In the genomic region with DNA sequence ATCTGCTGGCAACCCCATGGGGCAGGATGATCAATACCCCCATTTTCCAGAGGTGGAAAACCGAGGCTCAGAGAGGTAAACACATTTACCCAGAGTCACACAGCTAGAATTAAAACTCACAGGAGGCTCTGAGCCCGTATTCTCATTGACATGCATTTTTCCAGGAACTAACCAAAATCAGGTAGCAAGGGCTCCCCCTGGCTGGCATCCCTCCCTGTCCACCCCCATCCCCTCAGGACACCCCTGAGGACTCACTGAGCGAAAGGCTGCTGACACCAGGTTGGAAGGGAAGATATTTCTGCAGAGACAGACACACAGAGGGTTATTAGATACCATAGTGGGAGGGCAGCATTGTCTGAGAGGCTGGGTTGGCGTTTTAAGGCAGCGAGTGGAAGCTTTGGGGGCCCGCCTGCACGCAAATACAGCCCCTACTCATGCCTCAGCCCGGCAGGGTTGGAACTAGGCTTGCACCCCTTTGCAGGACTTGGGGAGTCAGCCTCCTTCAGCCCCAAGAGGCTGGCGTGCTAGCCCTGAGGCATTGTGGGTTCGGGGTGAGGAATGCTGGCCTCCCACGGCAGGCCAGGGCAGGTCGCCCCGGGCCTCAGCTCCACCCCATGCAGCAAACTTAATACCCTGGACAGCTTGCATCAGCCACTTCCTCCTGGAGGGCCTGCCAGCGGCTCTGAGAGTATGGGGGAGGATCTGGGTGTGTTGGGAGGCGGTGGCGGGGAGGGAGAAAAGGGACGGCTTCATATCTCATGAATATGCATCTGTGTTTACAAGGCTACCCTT, we compare ENCODE assay signal across 1 cellular context.
A peak's percentile ranks its signal among the peaks of the same experiment; 100 is the strongest.
TF ChIP-seq lines count a peak whose summit lies in the region.

No MANE protein-coding gene starts in this region.

TF ChIP-seq in K562, 482 proteins besides CTCF, POLR2A, EP300 and RAD21 (continued from another document and continues in another):
- TF ChIP-seq MCM5 (IDR thresholded peaks at IDR 0.05; ENCODE audit: low read depth): no peak
- no peak for TF ChIP-seq MED1 (CRISPR knock-in tag; IDR thresholded peaks at IDR 0.05; ENCODE audit: borderline replicate concordance)
- TF ChIP-seq ZNF133 (CRISPR knock-in tag; IDR thresholded peaks at IDR 0.05): no peak
- TF ChIP-seq KDM5B (IDR thresholded peaks at IDR 0.05; ENCODE audit: insufficient replicate concordance, low read depth, low read length): peak; percentile 82
- peak; percentile 58; the same call in 1 of the 2 replicates for TF ChIP-seq NR2C2 (CRISPR knock-in tag; IDR thresholded peaks at IDR 0.05)
- peak; percentile 76 for TF ChIP-seq NR2C2 (tag; IDR thresholded peaks at IDR 0.05)
- TF ChIP-seq, protein P1, sequence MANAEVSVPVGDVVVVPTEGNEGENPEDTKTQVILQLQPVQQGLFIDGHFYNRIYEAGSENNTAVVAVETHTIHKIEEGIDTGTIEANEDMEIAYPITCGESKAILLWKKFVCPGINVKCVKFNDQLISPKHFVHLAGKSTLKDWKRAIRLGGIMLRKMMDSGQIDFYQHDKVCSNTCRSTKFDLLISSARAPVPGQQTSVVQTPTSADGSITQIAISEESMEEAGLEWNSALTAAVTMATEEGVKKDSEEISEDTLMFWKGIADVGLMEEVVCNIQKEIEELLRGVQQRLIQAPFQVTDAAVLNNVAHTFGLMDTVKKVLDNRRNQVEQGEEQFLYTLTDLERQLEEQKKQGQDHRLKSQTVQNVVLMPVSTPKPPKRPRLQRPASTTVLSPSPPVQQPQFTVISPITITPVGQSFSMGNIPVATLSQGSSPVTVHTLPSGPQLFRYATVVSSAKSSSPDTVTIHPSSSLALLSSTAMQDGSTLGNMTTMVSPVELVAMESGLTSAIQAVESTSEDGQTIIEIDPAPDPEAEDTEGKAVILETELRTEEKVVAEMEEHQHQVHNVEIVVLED (CRISPR knock-in tag; IDR thresholded peaks at IDR 0.05): peak; percentile 6; the same call in 1 of the 2 replicates
- TF ChIP-seq, protein P2, sequence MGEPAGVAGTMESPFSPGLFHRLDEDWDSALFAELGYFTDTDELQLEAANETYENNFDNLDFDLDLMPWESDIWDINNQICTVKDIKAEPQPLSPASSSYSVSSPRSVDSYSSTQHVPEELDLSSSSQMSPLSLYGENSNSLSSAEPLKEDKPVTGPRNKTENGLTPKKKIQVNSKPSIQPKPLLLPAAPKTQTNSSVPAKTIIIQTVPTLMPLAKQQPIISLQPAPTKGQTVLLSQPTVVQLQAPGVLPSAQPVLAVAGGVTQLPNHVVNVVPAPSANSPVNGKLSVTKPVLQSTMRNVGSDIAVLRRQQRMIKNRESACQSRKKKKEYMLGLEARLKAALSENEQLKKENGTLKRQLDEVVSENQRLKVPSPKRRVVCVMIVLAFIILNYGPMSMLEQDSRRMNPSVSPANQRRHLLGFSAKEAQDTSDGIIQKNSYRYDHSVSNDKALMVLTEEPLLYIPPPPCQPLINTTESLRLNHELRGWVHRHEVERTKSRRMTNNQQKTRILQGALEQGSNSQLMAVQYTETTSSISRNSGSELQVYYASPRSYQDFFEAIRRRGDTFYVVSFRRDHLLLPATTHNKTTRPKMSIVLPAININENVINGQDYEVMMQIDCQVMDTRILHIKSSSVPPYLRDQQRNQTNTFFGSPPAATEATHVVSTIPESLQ (CRISPR knock-in tag; IDR thresholded peaks at IDR 0.05): no peak
- TF ChIP-seq, protein P3, sequence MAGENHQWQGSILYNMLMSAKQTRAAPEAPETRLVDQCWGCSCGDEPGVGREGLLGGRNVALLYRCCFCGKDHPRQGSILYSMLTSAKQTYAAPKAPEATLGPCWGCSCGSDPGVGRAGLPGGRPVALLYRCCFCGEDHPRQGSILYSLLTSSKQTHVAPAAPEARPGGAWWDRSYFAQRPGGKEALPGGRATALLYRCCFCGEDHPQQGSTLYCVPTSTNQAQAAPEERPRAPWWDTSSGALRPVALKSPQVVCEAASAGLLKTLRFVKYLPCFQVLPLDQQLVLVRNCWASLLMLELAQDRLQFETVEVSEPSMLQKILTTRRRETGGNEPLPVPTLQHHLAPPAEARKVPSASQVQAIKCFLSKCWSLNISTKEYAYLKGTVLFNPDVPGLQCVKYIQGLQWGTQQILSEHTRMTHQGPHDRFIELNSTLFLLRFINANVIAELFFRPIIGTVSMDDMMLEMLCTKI (IDR thresholded peaks at IDR 0.05; ENCODE audit: partially characterized antibody): no peak
- TF ChIP-seq, protein P4, sequence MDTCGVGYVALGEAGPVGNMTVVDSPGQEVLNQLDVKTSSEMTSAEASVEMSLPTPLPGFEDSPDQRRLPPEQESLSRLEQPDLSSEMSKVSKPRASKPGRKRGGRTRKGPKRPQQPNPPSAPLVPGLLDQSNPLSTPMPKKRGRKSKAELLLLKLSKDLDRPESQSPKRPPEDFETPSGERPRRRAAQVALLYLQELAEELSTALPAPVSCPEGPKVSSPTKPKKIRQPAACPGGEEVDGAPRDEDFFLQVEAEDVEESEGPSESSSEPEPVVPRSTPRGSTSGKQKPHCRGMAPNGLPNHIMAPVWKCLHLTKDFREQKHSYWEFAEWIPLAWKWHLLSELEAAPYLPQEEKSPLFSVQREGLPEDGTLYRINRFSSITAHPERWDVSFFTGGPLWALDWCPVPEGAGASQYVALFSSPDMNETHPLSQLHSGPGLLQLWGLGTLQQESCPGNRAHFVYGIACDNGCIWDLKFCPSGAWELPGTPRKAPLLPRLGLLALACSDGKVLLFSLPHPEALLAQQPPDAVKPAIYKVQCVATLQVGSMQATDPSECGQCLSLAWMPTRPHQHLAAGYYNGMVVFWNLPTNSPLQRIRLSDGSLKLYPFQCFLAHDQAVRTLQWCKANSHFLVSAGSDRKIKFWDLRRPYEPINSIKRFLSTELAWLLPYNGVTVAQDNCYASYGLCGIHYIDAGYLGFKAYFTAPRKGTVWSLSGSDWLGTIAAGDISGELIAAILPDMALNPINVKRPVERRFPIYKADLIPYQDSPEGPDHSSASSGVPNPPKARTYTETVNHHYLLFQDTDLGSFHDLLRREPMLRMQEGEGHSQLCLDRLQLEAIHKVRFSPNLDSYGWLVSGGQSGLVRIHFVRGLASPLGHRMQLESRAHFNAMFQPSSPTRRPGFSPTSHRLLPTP (IDR thresholded peaks at IDR 0.05; ENCODE audit: borderline replicate concordance, extremely low read depth, insufficient read length): no peak
- TF ChIP-seq ZNF311 (CRISPR knock-in tag; IDR thresholded peaks at IDR 0.05): 0 out of 2 replicates have a peak, but pooled peaks have one; percentile 15
- TF ChIP-seq ARID2 (IDR thresholded peaks at IDR 0.05): no peak
- no peak for TF ChIP-seq ZNF445 (CRISPR knock-in tag; IDR thresholded peaks at IDR 0.05; ENCODE audit: low read depth)
- peak; percentile 52 for TF ChIP-seq FOSL1 (tag; conservative IDR thresholded peaks at IDR 0.05)
- TF ChIP-seq ATF7 (IDR thresholded peaks at IDR 0.05): peak; percentile 95
- TF ChIP-seq, protein P5, sequence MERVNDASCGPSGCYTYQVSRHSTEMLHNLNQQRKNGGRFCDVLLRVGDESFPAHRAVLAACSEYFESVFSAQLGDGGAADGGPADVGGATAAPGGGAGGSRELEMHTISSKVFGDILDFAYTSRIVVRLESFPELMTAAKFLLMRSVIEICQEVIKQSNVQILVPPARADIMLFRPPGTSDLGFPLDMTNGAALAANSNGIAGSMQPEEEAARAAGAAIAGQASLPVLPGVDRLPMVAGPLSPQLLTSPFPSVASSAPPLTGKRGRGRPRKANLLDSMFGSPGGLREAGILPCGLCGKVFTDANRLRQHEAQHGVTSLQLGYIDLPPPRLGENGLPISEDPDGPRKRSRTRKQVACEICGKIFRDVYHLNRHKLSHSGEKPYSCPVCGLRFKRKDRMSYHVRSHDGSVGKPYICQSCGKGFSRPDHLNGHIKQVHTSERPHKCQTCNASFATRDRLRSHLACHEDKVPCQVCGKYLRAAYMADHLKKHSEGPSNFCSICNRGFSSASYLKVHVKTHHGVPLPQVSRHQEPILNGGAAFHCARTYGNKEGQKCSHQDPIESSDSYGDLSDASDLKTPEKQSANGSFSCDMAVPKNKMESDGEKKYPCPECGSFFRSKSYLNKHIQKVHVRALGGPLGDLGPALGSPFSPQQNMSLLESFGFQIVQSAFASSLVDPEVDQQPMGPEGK (CRISPR knock-in tag; IDR thresholded peaks at IDR 0.05; ENCODE audit: borderline replicate concordance): no peak
- TF ChIP-seq CEBPG (CRISPR knock-in tag; IDR thresholded peaks at IDR 0.05): peak; percentile 100
- TF ChIP-seq CEBPG (tag; conservative IDR thresholded peaks at IDR 0.05 in 1 of 2, IDR thresholded peaks at IDR 0.05 in 1 of 2): peak; percentile 95 to 99
- TF ChIP-seq, protein P6, sequence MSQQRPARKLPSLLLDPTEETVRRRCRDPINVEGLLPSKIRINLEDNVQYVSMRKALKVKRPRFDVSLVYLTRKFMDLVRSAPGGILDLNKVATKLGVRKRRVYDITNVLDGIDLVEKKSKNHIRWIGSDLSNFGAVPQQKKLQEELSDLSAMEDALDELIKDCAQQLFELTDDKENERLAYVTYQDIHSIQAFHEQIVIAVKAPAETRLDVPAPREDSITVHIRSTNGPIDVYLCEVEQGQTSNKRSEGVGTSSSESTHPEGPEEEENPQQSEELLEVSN (IDR thresholded peaks at IDR 0.05; ENCODE audit: borderline replicate concordance in 1 of 2, extremely low read depth in 1 of 2, insufficient read depth in 1 of 2, insufficient read length in 1 of 2, low read depth in 1 of 2, low read length in 1 of 2, poor library complexity in 1 of 2, severe bottlenecking in 1 of 2): no peak
- TF ChIP-seq HLTF (IDR thresholded peaks at IDR 0.05): no peak
- TF ChIP-seq GABPB1 (CRISPR knock-in tag; IDR thresholded peaks at IDR 0.05): peak; percentile 68
- TF ChIP-seq ZBED1 (IDR thresholded peaks at IDR 0.05): 0 out of 2 replicates have a peak, but pooled peaks have one; percentile 30
- TF ChIP-seq NEUROD1 (IDR thresholded peaks at IDR 0.05; ENCODE audit: borderline replicate concordance, low read depth, low read length, partially characterized antibody): peak; percentile 75
- TF ChIP-seq, protein P7, sequence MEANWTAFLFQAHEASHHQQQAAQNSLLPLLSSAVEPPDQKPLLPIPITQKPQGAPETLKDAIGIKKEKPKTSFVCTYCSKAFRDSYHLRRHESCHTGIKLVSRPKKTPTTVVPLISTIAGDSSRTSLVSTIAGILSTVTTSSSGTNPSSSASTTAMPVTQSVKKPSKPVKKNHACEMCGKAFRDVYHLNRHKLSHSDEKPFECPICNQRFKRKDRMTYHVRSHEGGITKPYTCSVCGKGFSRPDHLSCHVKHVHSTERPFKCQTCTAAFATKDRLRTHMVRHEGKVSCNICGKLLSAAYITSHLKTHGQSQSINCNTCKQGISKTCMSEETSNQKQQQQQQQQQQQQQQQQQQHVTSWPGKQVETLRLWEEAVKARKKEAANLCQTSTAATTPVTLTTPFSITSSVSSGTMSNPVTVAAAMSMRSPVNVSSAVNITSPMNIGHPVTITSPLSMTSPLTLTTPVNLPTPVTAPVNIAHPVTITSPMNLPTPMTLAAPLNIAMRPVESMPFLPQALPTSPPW (CRISPR knock-in tag; IDR thresholded peaks at IDR 0.05): peak; percentile 81
- TF ChIP-seq E2F3 (CRISPR knock-in tag; IDR thresholded peaks at IDR 0.05): peak; percentile 27; the same call in 1 of the 2 replicates
- TF ChIP-seq, protein P8, sequence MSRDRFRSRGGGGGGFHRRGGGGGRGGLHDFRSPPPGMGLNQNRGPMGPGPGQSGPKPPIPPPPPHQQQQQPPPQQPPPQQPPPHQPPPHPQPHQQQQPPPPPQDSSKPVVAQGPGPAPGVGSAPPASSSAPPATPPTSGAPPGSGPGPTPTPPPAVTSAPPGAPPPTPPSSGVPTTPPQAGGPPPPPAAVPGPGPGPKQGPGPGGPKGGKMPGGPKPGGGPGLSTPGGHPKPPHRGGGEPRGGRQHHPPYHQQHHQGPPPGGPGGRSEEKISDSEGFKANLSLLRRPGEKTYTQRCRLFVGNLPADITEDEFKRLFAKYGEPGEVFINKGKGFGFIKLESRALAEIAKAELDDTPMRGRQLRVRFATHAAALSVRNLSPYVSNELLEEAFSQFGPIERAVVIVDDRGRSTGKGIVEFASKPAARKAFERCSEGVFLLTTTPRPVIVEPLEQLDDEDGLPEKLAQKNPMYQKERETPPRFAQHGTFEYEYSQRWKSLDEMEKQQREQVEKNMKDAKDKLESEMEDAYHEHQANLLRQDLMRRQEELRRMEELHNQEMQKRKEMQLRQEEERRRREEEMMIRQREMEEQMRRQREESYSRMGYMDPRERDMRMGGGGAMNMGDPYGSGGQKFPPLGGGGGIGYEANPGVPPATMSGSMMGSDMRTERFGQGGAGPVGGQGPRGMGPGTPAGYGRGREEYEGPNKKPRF (IDR thresholded peaks at IDR 0.05; ENCODE audit: low read depth, low read length): no peak
- no peak for TF ChIP-seq RBM17 (IDR thresholded peaks at IDR 0.05; ENCODE audit: borderline replicate concordance, low read depth, low read length)
- TF ChIP-seq ZNF586 (CRISPR knock-in tag; conservative IDR thresholded peaks at IDR 0.05): no peak
- TF ChIP-seq RBM34 (IDR thresholded peaks at IDR 0.05; ENCODE audit: borderline replicate concordance, insufficient read depth, low read length): no peak
- TF ChIP-seq HIVEP1 (CRISPR knock-in tag; IDR thresholded peaks at IDR 0.05): no peak
- TF ChIP-seq SOX6 (IDR thresholded peaks at IDR 0.05): peak; percentile 75
- TF ChIP-seq ZNF766 (CRISPR knock-in tag; conservative IDR thresholded peaks at IDR 0.05): peak; percentile 71; the same call in 1 of the 2 replicates
- peak; percentile 98 for TF ChIP-seq RBFOX2 (IDR thresholded peaks at IDR 0.05; ENCODE audit: low read depth, low read length)
- peak; percentile 40 for TF ChIP-seq TBP (optimal IDR thresholded peaks at IDR 0.05; ENCODE audit: low read depth, low read length)
- peak; percentile 68 for TF ChIP-seq MEIS2 (IDR thresholded peaks at IDR 0.05; ENCODE audit: partially characterized antibody)
- TF ChIP-seq, protein P9, sequence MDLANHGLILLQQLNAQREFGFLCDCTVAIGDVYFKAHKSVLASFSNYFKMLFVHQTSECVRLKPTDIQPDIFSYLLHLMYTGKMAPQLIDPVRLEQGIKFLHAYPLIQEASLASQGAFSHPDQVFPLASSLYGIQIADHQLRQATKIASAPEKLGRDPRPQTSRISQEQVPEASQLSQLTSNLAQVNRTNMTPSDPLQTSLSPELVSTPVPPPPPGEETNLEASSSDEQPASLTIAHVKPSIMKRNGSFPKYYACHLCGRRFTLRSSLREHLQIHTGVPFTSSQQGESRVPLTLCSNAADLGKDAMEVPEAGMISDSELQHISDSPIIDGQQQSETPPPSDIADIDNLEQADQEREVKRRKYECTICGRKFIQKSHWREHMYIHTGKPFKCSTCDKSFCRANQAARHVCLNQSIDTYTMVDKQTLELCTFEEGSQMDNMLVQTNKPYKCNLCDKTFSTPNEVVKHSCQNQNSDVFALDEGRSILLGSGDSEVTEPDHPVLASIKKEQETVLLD (IDR thresholded peaks at IDR 0.05): no peak
- TF ChIP-seq BRD9 (IDR thresholded peaks at IDR 0.05; ENCODE audit: low read depth, partially characterized antibody): peak; percentile 84
- TF ChIP-seq TBL1XR1 (IDR thresholded peaks at IDR 0.05; ENCODE audit: low read length in 2 of 2): peak in 1 of 2 experiments; percentile 62; a peak in 2 of 4 replicates
- TF ChIP-seq IFI16 (CRISPR knock-in tag; IDR thresholded peaks at IDR 0.05): no peak
- no peak for TF ChIP-seq CSDE1 (IDR thresholded peaks at IDR 0.05)
